Comparison of ENCODE assay signal across 9 cellular contexts in the genomic region with DNA sequence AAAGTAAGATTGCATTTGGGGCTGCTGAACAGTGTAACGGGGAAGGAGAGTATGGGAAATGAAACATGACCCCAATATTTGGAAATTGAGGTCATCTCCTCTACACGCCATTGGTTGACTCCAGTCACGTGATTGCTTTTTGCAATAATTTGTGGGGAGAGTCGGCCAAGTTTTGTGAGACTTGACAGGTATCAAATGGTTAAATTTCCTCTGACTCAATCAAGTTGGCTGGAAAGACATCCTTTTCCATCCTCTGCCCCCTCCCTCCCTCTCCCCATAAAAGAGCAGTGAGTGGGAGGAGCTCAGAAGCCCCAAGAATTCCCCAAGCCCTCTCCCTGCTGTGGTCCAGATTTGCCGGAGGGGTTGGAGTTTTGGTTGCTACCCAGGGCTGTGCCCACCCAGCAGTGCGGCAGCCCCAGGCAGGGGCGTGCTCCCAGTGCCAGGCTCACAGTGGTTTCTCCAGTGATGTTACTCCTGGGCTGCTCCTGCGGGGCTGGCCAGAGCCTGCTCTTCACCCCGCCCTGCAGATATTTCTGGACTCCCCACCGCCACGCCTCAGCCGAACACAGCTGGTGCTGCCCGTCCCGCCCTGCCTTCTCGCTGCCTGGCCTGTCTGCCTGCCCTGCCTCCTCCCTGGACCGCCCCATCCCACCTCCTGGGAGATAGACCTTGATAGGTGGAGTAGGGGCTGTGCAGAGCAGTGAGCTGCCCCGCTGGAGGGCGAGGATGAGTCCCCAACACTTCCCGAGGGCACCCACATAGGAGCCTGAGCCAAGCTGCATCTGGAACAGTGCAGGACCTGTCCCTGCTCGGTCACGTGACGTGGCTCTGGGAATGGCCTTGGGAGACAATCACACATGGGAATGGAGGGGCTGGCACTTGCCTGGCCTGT. TPM values are rescaled to one million over a fixed set of nuclear protein-coding genes. Genes with fewer than 3 reads are reported as not detected.
DNase-seq lines count a peak whose midpoint lies in the region; ATAC-seq and TF ChIP-seq lines count a peak whose summit lies in the region.
"Had no signal": no experiment of that assay in that cellular context is flagged by ENCODE, and none has a peak within 500 bp of the region (broad histone marks: within the 10 kb centered on the region; RNA-seq: fewer than 3 reads in every experiment).

No MANE protein-coding gene starts in this region.

- no peak overlapping the region for H3K4me3 ChIP-seq in LNCaP clone FGC (ENCODE audit: low read depth, low read length)
- peak overlapping the region; percentile 66 for H3K4me3 ChIP-seq in choroid plexus epithelial cell (ENCODE audit: low read depth, low read length)
- H3K4me3 ChIP-seq in lower lobe of right lung, result peak overlapping the region; percentile 40
- H3K4me3 ChIP-seq in upper lobe of left lung, result peak overlapping the region in 2 of 4 donors; percentile 31 to 33
- H3K4me3 ChIP-seq: SK-N-MC had no signal

- intact Hi-C loops in lower lobe of right lung (cut with DNase I), result no loop called here

- TF ChIP-seq CTCF in LNCaP clone FGC (IDR thresholded peaks at IDR 0.05; ENCODE audit: control insufficient read depth, extremely low read depth, insufficient read depth) (no peak), choroid plexus epithelial cell (conservative IDR thresholded peaks at IDR 0.05; ENCODE audit: low read depth, low read length) (no peak), lower lobe of right lung (IDR thresholded peaks at IDR 0.05) (no peak), upper lobe of left lung (IDR thresholded peaks at IDR 0.05) (no peak)

- H3K36me3 ChIP-seq in lower lobe of right lung (no peaks in the 10 kb centered on the region), upper lobe of left lung (no peaks in the 10 kb centered on the region)

- peak in 1 of 4 donors; percentile 11 for TF ChIP-seq EP300 in upper lobe of left lung (IDR thresholded peaks at IDR 0.05)

- peak; percentile 22 for DNase-seq in LNCaP clone FGC (ENCODE audit: low read depth)
- peak; percentile 99 for DNase-seq in choroid plexus epithelial cell (ENCODE audit: low read depth)
- DNase-seq in lower lobe of right lung, result no peak
- DNase-seq in upper lobe of left lung, result peak in 1 of 2 donors; percentile 85
- no peak for DNase-seq in globus pallidus (ENCODE audit: low spot score)
- DNase-seq in NCI-H345 treated with DMSO at 0.1 percent for 48 hours (lab: John Stamatoyannopoulos, UW; ENCODE audit: unreplicated experiment), result no peak
- no peak for DNase-seq in COR-L47 (lab: John Stamatoyannopoulos, UW)

- H3K27me3 ChIP-seq in lower lobe of right lung (ENCODE audit: low read depth), result peaks cover 21% of the 10 kb centered on the region
- H3K27me3 ChIP-seq in upper lobe of left lung, result peaks cover 0 to 10% (median 2%) of the 10 kb centered on the region in 4 donors

- H3K4me1 ChIP-seq in lower lobe of right lung (peaks cover 33% of the 10 kb centered on the region), upper lobe of left lung (peaks cover 3 to 29% (median 18%) of the 10 kb centered on the region in 4 donors)

- ATAC-seq in lower lobe of right lung, result peak; percentile 34 to 38
- ATAC-seq in upper lobe of left lung (ENCODE audit: low FRiP score in 2 of 2), result peak; percentile 32 to 61
- ATAC-seq in HG02970 (IDR thresholded peaks at IDR 0.05; ENCODE audit: low FRiP score, unreplicated experiment), result no peak

- H3K9me3 ChIP-seq in lower lobe of right lung (no peaks in the 10 kb centered on the region), upper lobe of left lung (no peaks in the 10 kb centered on the region)

- no peak for TF ChIP-seq POLR2A in upper lobe of left lung (IDR thresholded peaks at IDR 0.05)

- WGBS in upper lobe of left lung, 2 donors, result 30 to 62% methylated on average over 9 to 22 of the region's 22 CpGs

- H3K27ac ChIP-seq in lower lobe of right lung (peak overlapping the region; percentile 62), upper lobe of left lung (peak overlapping the region; percentile 31 to 79 (median 74))
- H3K27ac ChIP-seq: SK-N-MC had no signal

RNA-seq across cellular contexts. Expression of gene COL5A1, which starts 3.4 kb away (rescaled TPM):
- 29.0 TPM for total RNA-seq in lower lobe of right lung
- total RNA-seq in upper lobe of left lung, result 10 to 100 TPM in 5 of 6 donors, 1 to 10 TPM in 1; 7.5 to 75.4 (median 27.4) TPM

Comparison
In these comparisons a context has a peak if more than half of its experiments do, and no peak if none do; other contexts are left out.
1. DNase-seq: peak in LNCaP clone FGC (single experiment) and choroid plexus epithelial cell (single experiment); none in lower lobe of right lung (single experiment), globus pallidus (single experiment), NCI-H345 treated with DMSO at 0.1 percent for 48 hours (single experiment) and COR-L47 (single experiment).